ENCODE assay signal across 23 cellular contexts in genomic region chr4:185845966-185846365, GRCh38.
"Had no signal": no experiment of that assay in that cellular context is flagged by ENCODE, and none has a peak within 500 bp of the region (broad histone marks: within the 10 kb centered on the region; RNA-seq: fewer than 3 reads in every experiment).

No MANE protein-coding gene starts in this region.

- DNase-seq: colonic mucosa; dermis blood vessel endothelial cell; foreskin melanocyte; head of caudate nucleus; hypothalamus; kidney glomerular epithelial cell; left lung; lower lobe of right lung; midbrain; naive B cell; occipital lobe; pancreas; right lobe of liver; stimulated activated CD4-positive, alpha-beta T cell treated with anti-CD3 and anti-CD28 coated beads, Interleukin-4, amount 100 ng/mL, for 1 hour; stimulated activated CD8-positive, alpha-beta memory T cell treated with anti-CD3 and anti-CD28 coated beads, Interleukin-4, amount 100 ng/mL, for 48 hours; stimulated activated naive CD8-positive, alpha-beta T cell treated with anti-CD3 and anti-CD28 coated beads, Interleukin-15, Interleukin-2, amounts not matched to agents 100 U/mL and 50 U/mL, for 24 hours; thyroid gland had no signal

- H3K27me3 Mint-ChIP-seq: progenitor cell of endocrine pancreas, type B pancreatic cell had no signal

- H3K9me3 Mint-ChIP-seq: stimulated activated effector memory CD8-positive, alpha-beta T cell treated with anti-CD3 and anti-CD28 coated beads, Interleukin-12 subunit alpha, Interleukin-12 subunit beta, amount 100 ng/mL, for 72 hours had no signal

- H3K36me3 Mint-ChIP-seq: memory B cell; naive B cell; stimulated activated effector memory CD8-positive, alpha-beta T cell treated with anti-CD3 and anti-CD28 coated beads, Interleukin-12 subunit alpha, Interleukin-12 subunit beta, amount 100 ng/mL, for 72 hours had no signal

- H3K9me3 ChIP-seq: colonic mucosa, left lung, lower lobe of right lung, pancreas, right lobe of liver, suprapubic skin, thyroid gland had no signal

- H3K36me3 ChIP-seq: colonic mucosa, left lung, lower lobe of right lung, pancreas, right lobe of liver, suprapubic skin, thyroid gland had no signal

- H3K27ac Mint-ChIP-seq: memory B cell; naive B cell; nephron; progenitor cell of endocrine pancreas; stimulated activated effector memory CD8-positive, alpha-beta T cell treated with anti-CD3 and anti-CD28 coated beads, Interleukin-12 subunit alpha, Interleukin-12 subunit beta, amount 100 ng/mL, for 72 hours; type B pancreatic cell had no signal

- H3K27ac ChIP-seq: colonic mucosa, left lung, lower lobe of right lung, pancreas, right lobe of liver, suprapubic skin, thyroid gland had no signal

- ATAC-seq: left lung; lower lobe of right lung; pancreas; right lobe of liver; stimulated activated effector memory CD8-positive, alpha-beta T cell treated with anti-CD3 and anti-CD28 coated beads, Interleukin-12 subunit alpha, Interleukin-12 subunit beta, amount 100 ng/mL, for 72 hours; stimulated activated naive CD8-positive, alpha-beta T cell treated with anti-CD3 and anti-CD28 coated beads, Interleukin-15, Interleukin-2, amounts not matched to agents 100 U/mL and 50 U/mL, for 24 hours had no signal

- H3K4me3 Mint-ChIP-seq: memory B cell; naive B cell; nephron; stimulated activated effector memory CD8-positive, alpha-beta T cell treated with anti-CD3 and anti-CD28 coated beads, Interleukin-12 subunit alpha, Interleukin-12 subunit beta, amount 100 ng/mL, for 72 hours; type B pancreatic cell had no signal

- H3K4me1 Mint-ChIP-seq: memory B cell; naive B cell; stimulated activated effector memory CD8-positive, alpha-beta T cell treated with anti-CD3 and anti-CD28 coated beads, Interleukin-12 subunit alpha, Interleukin-12 subunit beta, amount 100 ng/mL, for 72 hours had no signal

- H3K4me1 ChIP-seq: colonic mucosa, left lung, lower lobe of right lung, right lobe of liver, suprapubic skin, thyroid gland had no signal

- H3K27me3 ChIP-seq: colonic mucosa, left lung, pancreas, right lobe of liver, suprapubic skin, thyroid gland had no signal

- H3K4me3 ChIP-seq: colonic mucosa, left lung, lower lobe of right lung, pancreas, right lobe of liver, suprapubic skin, thyroid gland had no signal
